Comparison of ENCODE assay signal across 1 cellular context in genomic region chr4:101346312-101346561, GRCh38.
TF ChIP-seq lines count a peak whose summit lies in the region.

No MANE protein-coding gene starts in this region.

TF ChIP-seq in HEK293, 187 proteins besides CTCF, POLR2A, EP300 and RAD21 (continued from another document):
- TF ChIP-seq, protein P1, sequence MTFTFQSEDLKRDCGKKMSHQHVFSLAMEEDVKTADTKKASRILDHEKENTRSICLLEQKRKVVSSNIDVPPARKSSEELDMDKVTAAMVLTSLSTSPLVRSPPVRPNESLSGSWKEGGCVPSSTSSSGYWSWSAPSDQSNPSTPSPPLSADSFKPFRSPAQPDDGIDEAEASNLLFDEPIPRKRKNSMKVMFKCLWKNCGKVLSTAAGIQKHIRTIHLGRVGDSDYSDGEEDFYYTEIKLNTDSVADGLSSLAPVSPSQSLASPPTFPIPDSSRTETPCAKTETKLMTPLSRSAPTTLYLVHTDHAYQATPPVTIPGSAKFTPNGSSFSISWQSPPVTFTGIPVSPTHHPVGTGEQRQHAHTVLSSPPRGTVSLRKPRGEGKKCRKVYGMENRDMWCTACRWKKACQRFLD (tag by site-specific recombination; IDR thresholded peaks at IDR 0.05) = no peak
- TF ChIP-seq, protein P2, sequence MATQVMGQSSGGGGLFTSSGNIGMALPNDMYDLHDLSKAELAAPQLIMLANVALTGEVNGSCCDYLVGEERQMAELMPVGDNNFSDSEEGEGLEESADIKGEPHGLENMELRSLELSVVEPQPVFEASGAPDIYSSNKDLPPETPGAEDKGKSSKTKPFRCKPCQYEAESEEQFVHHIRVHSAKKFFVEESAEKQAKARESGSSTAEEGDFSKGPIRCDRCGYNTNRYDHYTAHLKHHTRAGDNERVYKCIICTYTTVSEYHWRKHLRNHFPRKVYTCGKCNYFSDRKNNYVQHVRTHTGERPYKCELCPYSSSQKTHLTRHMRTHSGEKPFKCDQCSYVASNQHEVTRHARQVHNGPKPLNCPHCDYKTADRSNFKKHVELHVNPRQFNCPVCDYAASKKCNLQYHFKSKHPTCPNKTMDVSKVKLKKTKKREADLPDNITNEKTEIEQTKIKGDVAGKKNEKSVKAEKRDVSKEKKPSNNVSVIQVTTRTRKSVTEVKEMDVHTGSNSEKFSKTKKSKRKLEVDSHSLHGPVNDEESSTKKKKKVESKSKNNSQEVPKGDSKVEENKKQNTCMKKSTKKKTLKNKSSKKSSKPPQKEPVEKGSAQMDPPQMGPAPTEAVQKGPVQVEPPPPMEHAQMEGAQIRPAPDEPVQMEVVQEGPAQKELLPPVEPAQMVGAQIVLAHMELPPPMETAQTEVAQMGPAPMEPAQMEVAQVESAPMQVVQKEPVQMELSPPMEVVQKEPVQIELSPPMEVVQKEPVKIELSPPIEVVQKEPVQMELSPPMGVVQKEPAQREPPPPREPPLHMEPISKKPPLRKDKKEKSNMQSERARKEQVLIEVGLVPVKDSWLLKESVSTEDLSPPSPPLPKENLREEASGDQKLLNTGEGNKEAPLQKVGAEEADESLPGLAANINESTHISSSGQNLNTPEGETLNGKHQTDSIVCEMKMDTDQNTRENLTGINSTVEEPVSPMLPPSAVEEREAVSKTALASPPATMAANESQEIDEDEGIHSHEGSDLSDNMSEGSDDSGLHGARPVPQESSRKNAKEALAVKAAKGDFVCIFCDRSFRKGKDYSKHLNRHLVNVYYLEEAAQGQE (tag by site-specific recombination; IDR thresholded peaks at IDR 0.05) = no peak
- no peak for TF ChIP-seq ZNF202 (tag by site-specific recombination; IDR thresholded peaks at IDR 0.05; ENCODE audit: borderline replicate concordance)
- no peak for TF ChIP-seq GLIS1 (tag by site-specific recombination; IDR thresholded peaks at IDR 0.05)
- no peak for TF ChIP-seq ZNF416 (tag by site-specific recombination; IDR thresholded peaks at IDR 0.05)
- no peak for TF ChIP-seq BCL11A (tag by site-specific recombination; IDR thresholded peaks at IDR 0.05; ENCODE audit: low read depth)
- no peak for TF ChIP-seq ZNF544 (tag by site-specific recombination; IDR thresholded peaks at IDR 0.05)
- no peak for TF ChIP-seq ZNF19 (tag by site-specific recombination; IDR thresholded peaks at IDR 0.05; ENCODE audit: low read depth)
